Comparison of ENCODE assay signal across 8 cellular contexts in the genomic region with DNA sequence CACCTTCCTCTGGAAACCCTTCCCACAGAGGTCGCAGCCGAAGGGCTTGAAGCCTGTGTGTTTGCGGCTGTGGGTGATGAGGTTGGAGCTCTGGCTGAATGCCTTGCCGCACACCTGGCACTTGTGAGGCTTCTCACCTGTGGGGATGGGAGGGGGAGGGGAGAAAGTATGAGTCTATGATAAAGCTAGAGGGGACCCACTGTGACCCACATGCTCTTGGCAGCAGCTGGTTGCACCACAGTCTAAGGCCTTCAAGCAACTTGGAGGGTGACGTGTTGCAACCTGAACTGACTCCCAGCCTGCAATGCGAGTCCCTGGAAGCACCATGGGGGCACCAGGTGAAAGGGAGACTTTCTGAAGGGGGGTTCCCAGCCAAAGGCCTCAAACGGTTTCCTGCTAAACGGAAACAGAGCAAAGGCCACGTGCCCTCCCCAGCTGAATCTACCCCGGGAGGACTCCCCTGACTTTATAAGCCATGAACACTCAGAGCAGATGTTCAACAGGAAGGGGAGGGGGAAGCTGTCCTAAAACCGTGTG. TPM values are rescaled to one million over a fixed set of nuclear protein-coding genes. Genes with fewer than 3 reads are reported as not detected.
DNase-seq lines count a peak whose midpoint lies in the region; ATAC-seq and TF ChIP-seq lines count a peak whose summit lies in the region.

No MANE protein-coding gene starts in this region.

- no peak overlapping the region for H3K4me3 ChIP-seq in BLaER1 treated with 17β-estradiol and CSF1 and Interleukin-3, amounts not matched to agents 10 nM and 100 nM
- H3K4me3 ChIP-seq in GM23338 (no peak overlapping the region), left lung (no peak overlapping the region)
- H3K4me3 ChIP-seq in effector memory CD4-positive, alpha-beta T cell (ENCODE audit: insufficient read depth, low read depth, low read length, poor library complexity, severe bottlenecking), result no peak overlapping the region

- TF ChIP-seq CTCF in GM23338 (conservative IDR thresholded peaks at IDR 0.05; ENCODE audit: low read depth in 2 of 2), result no peak
- TF ChIP-seq CTCF in left lung (IDR thresholded peaks at IDR 0.05), result no peak

- H4K20me1 ChIP-seq in BLaER1 treated with 17β-estradiol and CSF1 and Interleukin-3, amounts not matched to agents 10 nM and 100 nM, result peaks cover 0 to 3% (median 0%) of the 10 kb centered on the region in 11 experiments; a peak in 2 of 22 replicates
- no peaks in the 10 kb centered on the region; the same call in 1 of the 2 replicates for H4K20me1 ChIP-seq in GM23338 (replicated peaks; ENCODE audit: insufficient read depth)

- no peak for ATAC-seq in GM23338
- no peak for ATAC-seq in left lung

- H3K4me1 Mint-ChIP-seq in GM23338, result peaks cover 43% of the 10 kb centered on the region
- H3K4me1 Mint-ChIP-seq in T-helper 1 cell treated with Interleukin-12 subunit alpha and Interleukin-12 subunit beta and Interleukin-4 antibody, amounts not matched to agents 30 μg/mL and 1 μg/mL, for 36 hours (ENCODE audit: low read depth), result peaks cover 72% of the 10 kb centered on the region

- no peaks in the 10 kb centered on the region for H3K79me2 ChIP-seq in GM23338 (replicated peaks; ENCODE audit: insufficient read depth)

- intact Hi-C loops in left lung (cut with DNase I), result no loop called here

- peaks cover 0 to 82% (median 69%) of the 10 kb centered on the region in 11 experiments; a peak in 18 of 22 replicates for H3K36me3 ChIP-seq in BLaER1 treated with 17β-estradiol and CSF1 and Interleukin-3, amounts not matched to agents 10 nM and 100 nM
- H3K36me3 ChIP-seq in GM23338 (ENCODE audit: insufficient read depth) (no peaks in the 10 kb centered on the region; the same call in none of the 2 replicates), left lung (peaks cover 0 to 3% of the 10 kb centered on the region in 2 donors)
- H3K36me3 ChIP-seq in effector memory CD4-positive, alpha-beta T cell (ENCODE audit: control insufficient read depth, insufficient read depth, low read length), result no peaks in the 10 kb centered on the region

- H3K4me1 ChIP-seq in BLaER1 treated with 17β-estradiol and CSF1 and Interleukin-3, amounts not matched to agents 10 nM and 100 nM, result peaks cover 11 to 56% (median 44%) of the 10 kb centered on the region in 10 experiments
- H3K4me1 ChIP-seq in GM23338 (ENCODE audit: insufficient read depth) (peaks cover 20% of the 10 kb centered on the region; the same call in 1 of the 2 replicates), left lung (peaks cover 3 to 22% of the 10 kb centered on the region in 2 donors)
- H3K4me1 ChIP-seq in effector memory CD4-positive, alpha-beta T cell (ENCODE audit: control insufficient read depth, insufficient read depth, low read length, poor library complexity, severe bottlenecking), result peaks cover 11% of the 10 kb centered on the region

- peak overlapping the region; percentile 47 to 73 (median 62) for H3K4me2 ChIP-seq in BLaER1 treated with 17β-estradiol and CSF1 and Interleukin-3, amounts not matched to agents 10 nM and 100 nM
- peak overlapping the region; percentile 55; the same call in 1 of the 2 replicates for H3K4me2 ChIP-seq in GM23338

- peaks cover 0 to 12% (median 10%) of the 10 kb centered on the region in 11 experiments; a peak in 14 of 22 replicates for H3K9me3 ChIP-seq in BLaER1 treated with 17β-estradiol and CSF1 and Interleukin-3, amounts not matched to agents 10 nM and 100 nM (replicated peaks in 1 of 11)
- H3K9me3 ChIP-seq in effector memory CD4-positive, alpha-beta T cell (ENCODE audit: control insufficient read depth, low read length), result no peaks in the 10 kb centered on the region
- H3K9me3 ChIP-seq in left lung, result no peaks in the 10 kb centered on the region

- H2AFZ ChIP-seq in GM23338, result peak overlapping the region; percentile 94

- H3K9me2 ChIP-seq in GM23338 (ENCODE audit: insufficient read depth), result no peaks in the 10 kb centered on the region; the same call in 1 of the 2 replicates

- H3K27ac ChIP-seq in BLaER1 treated with 17β-estradiol and CSF1 and Interleukin-3, amounts not matched to agents 10 nM and 100 nM, result peak overlapping the region in 8 of 11 experiments; percentile 38 to 80 (median 64); a peak in 16 of 22 replicates
- H3K27ac ChIP-seq in GM23338 (ENCODE audit: low read depth) (no peak overlapping the region), left lung (no peak overlapping the region)
- H3K27ac ChIP-seq in effector memory CD4-positive, alpha-beta T cell (ENCODE audit: insufficient read depth, low read length, poor library complexity, severe bottlenecking), result peak overlapping the region; percentile 52

- no peak overlapping the region for H3K27ac Mint-ChIP-seq in GM23338
- peak overlapping the region; percentile 83 for H3K27ac Mint-ChIP-seq in T-helper 1 cell treated with Interleukin-12 subunit alpha and Interleukin-12 subunit beta and Interleukin-4 antibody, amounts not matched to agents 30 μg/mL and 1 μg/mL, for 36 hours

- peaks cover 15% of the 10 kb centered on the region for H3K9me3 Mint-ChIP-seq in GM23338
- no peaks in the 10 kb centered on the region for H3K9me3 Mint-ChIP-seq in T-helper 1 cell treated with Interleukin-12 subunit alpha and Interleukin-12 subunit beta and Interleukin-4 antibody, amounts not matched to agents 30 μg/mL and 1 μg/mL, for 36 hours

- no peaks in the 10 kb centered on the region for H3F3A ChIP-seq in GM23338 (replicated peaks; ENCODE audit: low read depth)

- H3K27me3 Mint-ChIP-seq in GM23338 (ENCODE audit: insufficient read depth, low read depth, poor library complexity), result peaks cover 55% of the 10 kb centered on the region
- no peaks in the 10 kb centered on the region for H3K27me3 Mint-ChIP-seq in T-helper 1 cell treated with Interleukin-12 subunit alpha and Interleukin-12 subunit beta and Interleukin-4 antibody, amounts not matched to agents 30 μg/mL and 1 μg/mL, for 36 hours (ENCODE audit: low read depth)

- H3K27me3 ChIP-seq in BLaER1 treated with 17β-estradiol and CSF1 and Interleukin-3, amounts not matched to agents 10 nM and 100 nM, result no peaks in the 10 kb centered on the region
- peaks cover 76% of the 10 kb centered on the region for H3K27me3 ChIP-seq in GM23338 (ENCODE audit: insufficient read depth)
- no peaks in the 10 kb centered on the region for H3K27me3 ChIP-seq in effector memory CD4-positive, alpha-beta T cell (replicated peaks; ENCODE audit: control insufficient read depth, insufficient read depth, low read length, poor library complexity, severe bottlenecking)
- H3K27me3 ChIP-seq in left lung, result peaks cover 20 to 36% of the 10 kb centered on the region in 2 donors

- peak overlapping the region in 5 of 11 experiments; percentile 12 to 64 (median 41); a peak in 7 of 22 replicates for H3K9ac ChIP-seq in BLaER1 treated with 17β-estradiol and CSF1 and Interleukin-3, amounts not matched to agents 10 nM and 100 nM

- DNase-seq in GM23338 (ENCODE audit: low spot score) (peak; percentile 37), globus pallidus (ENCODE audit: low spot score) (no peak), left lung (no peak), ecto neural progenitor cell (ENCODE audit: low spot score) (no peak), superior temporal gyrus (ENCODE audit: extremely low spot score) (no peak)
- peak; percentile 41 to 60 (median 60) for DNase-seq in effector memory CD4-positive, alpha-beta T cell

- H3K36me3 Mint-ChIP-seq in GM23338 (ENCODE audit: low read depth), result peaks cover 9% of the 10 kb centered on the region
- peaks cover 78% of the 10 kb centered on the region for H3K36me3 Mint-ChIP-seq in T-helper 1 cell treated with Interleukin-12 subunit alpha and Interleukin-12 subunit beta and Interleukin-4 antibody, amounts not matched to agents 30 μg/mL and 1 μg/mL, for 36 hours (ENCODE audit: low read depth)

- no peak overlapping the region for H3K4me3 Mint-ChIP-seq in GM23338
- H3K4me3 Mint-ChIP-seq in T-helper 1 cell treated with Interleukin-12 subunit alpha and Interleukin-12 subunit beta and Interleukin-4 antibody, amounts not matched to agents 30 μg/mL and 1 μg/mL, for 36 hours, result peak overlapping the region; percentile 64

TF ChIP-seq in GM23338, 12 proteins besides CTCF, POLR2A, EP300 and RAD21:
- no peak for TF ChIP-seq JUNB (IDR thresholded peaks at IDR 0.05; ENCODE audit: unreplicated experiment)

RNA-seq across cellular contexts. Expression of a gene that starts 10.6 kb away (rescaled TPM):
- total RNA-seq in GM23338 (2014; rRNA removed; shearing (Covaris generic)), result 0.21 TPM in 1 of 2 replicates, not detected in the other
- polyA plus RNA-seq in GM23338 (2016; fragmentation: Nextera tagmentation; extraction: Ambion mirVana), result 0.12 TPM in 1 of 2 replicates, not detected in the other
- total RNA-seq in left lung, result 1 to 10 TPM; 1.3 to 2.0 TPM

Comparison
In these comparisons a context has a peak if more than half of its experiments do, and no peak if none do; other contexts are left out.
1. H3K27ac ChIP-seq: peak in BLaER1 treated with 17β-estradiol and CSF1 and Interleukin-3, amounts not matched to agents 10 nM and 100 nM (8 of 11) and effector memory CD4-positive, alpha-beta T cell (single experiment); none in GM23338 (single experiment) and left lung (0 of 2).
2. DNase-seq: peak in GM23338 (single experiment) and effector memory CD4-positive, alpha-beta T cell (3 of 3); none in globus pallidus (single experiment), left lung (0 of 2), ecto neural progenitor cell (single experiment) and superior temporal gyrus (single experiment).